ENCODE assay signal across 1 cellular context in the genomic region with DNA sequence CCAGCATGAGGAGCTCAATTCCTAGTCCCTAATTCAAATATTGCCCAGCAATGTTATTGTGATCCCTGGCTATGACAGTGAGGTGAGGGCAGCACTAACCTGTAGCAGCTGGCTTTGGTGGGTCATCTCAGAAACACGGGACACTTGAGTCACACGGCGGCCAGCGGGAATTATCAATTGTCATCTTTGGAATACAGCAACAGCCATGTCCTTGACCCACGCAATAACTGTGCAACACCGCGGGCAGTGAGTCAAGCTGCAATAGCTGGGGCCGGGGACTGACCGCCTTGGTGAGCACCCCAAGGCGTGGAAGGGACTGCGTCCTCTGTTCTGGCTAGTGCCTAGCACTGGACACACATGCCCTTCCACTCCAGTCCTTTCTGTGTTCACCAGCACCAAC.
TF ChIP-seq lines count a peak whose summit lies in the region.

No MANE protein-coding gene starts in this region.

TF ChIP-seq in K562, 482 proteins besides CTCF, POLR2A, EP300 and RAD21 (continues in another document):
- TF ChIP-seq, protein P1, sequence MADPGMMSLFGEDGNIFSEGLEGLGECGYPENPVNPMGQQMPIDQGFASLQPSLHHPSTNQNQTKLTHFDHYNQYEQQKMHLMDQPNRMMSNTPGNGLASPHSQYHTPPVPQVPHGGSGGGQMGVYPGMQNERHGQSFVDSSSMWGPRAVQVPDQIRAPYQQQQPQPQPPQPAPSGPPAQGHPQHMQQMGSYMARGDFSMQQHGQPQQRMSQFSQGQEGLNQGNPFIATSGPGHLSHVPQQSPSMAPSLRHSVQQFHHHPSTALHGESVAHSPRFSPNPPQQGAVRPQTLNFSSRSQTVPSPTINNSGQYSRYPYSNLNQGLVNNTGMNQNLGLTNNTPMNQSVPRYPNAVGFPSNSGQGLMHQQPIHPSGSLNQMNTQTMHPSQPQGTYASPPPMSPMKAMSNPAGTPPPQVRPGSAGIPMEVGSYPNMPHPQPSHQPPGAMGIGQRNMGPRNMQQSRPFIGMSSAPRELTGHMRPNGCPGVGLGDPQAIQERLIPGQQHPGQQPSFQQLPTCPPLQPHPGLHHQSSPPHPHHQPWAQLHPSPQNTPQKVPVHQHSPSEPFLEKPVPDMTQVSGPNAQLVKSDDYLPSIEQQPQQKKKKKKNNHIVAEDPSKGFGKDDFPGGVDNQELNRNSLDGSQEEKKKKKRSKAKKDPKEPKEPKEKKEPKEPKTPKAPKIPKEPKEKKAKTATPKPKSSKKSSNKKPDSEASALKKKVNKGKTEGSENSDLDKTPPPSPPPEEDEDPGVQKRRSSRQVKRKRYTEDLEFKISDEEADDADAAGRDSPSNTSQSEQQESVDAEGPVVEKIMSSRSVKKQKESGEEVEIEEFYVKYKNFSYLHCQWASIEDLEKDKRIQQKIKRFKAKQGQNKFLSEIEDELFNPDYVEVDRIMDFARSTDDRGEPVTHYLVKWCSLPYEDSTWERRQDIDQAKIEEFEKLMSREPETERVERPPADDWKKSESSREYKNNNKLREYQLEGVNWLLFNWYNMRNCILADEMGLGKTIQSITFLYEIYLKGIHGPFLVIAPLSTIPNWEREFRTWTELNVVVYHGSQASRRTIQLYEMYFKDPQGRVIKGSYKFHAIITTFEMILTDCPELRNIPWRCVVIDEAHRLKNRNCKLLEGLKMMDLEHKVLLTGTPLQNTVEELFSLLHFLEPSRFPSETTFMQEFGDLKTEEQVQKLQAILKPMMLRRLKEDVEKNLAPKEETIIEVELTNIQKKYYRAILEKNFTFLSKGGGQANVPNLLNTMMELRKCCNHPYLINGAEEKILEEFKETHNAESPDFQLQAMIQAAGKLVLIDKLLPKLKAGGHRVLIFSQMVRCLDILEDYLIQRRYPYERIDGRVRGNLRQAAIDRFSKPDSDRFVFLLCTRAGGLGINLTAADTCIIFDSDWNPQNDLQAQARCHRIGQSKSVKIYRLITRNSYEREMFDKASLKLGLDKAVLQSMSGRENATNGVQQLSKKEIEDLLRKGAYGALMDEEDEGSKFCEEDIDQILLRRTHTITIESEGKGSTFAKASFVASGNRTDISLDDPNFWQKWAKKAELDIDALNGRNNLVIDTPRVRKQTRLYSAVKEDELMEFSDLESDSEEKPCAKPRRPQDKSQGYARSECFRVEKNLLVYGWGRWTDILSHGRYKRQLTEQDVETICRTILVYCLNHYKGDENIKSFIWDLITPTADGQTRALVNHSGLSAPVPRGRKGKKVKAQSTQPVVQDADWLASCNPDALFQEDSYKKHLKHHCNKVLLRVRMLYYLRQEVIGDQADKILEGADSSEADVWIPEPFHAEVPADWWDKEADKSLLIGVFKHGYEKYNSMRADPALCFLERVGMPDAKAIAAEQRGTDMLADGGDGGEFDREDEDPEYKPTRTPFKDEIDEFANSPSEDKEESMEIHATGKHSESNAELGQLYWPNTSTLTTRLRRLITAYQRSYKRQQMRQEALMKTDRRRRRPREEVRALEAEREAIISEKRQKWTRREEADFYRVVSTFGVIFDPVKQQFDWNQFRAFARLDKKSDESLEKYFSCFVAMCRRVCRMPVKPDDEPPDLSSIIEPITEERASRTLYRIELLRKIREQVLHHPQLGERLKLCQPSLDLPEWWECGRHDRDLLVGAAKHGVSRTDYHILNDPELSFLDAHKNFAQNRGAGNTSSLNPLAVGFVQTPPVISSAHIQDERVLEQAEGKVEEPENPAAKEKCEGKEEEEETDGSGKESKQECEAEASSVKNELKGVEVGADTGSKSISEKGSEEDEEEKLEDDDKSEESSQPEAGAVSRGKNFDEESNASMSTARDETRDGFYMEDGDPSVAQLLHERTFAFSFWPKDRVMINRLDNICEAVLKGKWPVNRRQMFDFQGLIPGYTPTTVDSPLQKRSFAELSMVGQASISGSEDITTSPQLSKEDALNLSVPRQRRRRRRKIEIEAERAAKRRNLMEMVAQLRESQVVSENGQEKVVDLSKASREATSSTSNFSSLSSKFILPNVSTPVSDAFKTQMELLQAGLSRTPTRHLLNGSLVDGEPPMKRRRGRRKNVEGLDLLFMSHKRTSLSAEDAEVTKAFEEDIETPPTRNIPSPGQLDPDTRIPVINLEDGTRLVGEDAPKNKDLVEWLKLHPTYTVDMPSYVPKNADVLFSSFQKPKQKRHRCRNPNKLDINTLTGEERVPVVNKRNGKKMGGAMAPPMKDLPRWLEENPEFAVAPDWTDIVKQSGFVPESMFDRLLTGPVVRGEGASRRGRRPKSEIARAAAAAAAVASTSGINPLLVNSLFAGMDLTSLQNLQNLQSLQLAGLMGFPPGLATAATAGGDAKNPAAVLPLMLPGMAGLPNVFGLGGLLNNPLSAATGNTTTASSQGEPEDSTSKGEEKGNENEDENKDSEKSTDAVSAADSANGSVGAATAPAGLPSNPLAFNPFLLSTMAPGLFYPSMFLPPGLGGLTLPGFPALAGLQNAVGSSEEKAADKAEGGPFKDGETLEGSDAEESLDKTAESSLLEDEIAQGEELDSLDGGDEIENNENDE (IDR thresholded peaks at IDR 0.05; ENCODE audit: low read depth, low read length) = no peak
- TF ChIP-seq ARHGAP35 (IDR thresholded peaks at IDR 0.05; ENCODE audit: partially characterized antibody) (no peak), NR2C2 (CRISPR knock-in tag; IDR thresholded peaks at IDR 0.05) (no peak), NR2C2 (tag; IDR thresholded peaks at IDR 0.05) (peak; percentile 47; the same call in 1 of the 2 replicates), RBM39 (optimal IDR thresholded peaks at IDR 0.05; ENCODE audit: low read depth, low read length) (no peak), CBFA2T3 (IDR thresholded peaks at IDR 0.05) (no peak), ZNF76 (CRISPR knock-in tag; IDR thresholded peaks at IDR 0.05; ENCODE audit: borderline replicate concordance) (peak; percentile 79; the same call in 1 of the 2 replicates), POLR2H (tag; IDR thresholded peaks at IDR 0.05; ENCODE audit: low read depth) (no peak), JUN (IDR thresholded peaks at IDR 0.05; ENCODE audit: borderline replicate concordance, low read depth, low read length) (peak; percentile 57; the same call in 1 of the 2 replicates), JUN (CRISPR knock-in tag; IDR thresholded peaks at IDR 0.05; ENCODE audit: borderline replicate concordance) (no peak), SMAD4 (CRISPR knock-in tag; conservative IDR thresholded peaks at IDR 0.05) (0 out of 2 replicates have a peak, but pooled peaks have one; percentile 38), FOXJ2 (tag; IDR thresholded peaks at IDR 0.05) (no peak), KLF6 (CRISPR knock-in tag; IDR thresholded peaks at IDR 0.05; ENCODE audit: borderline replicate concordance) (no peak), ZNF175 (CRISPR knock-in tag; IDR thresholded peaks at IDR 0.05; ENCODE audit: low read depth) (peak; percentile 48; the same call in 1 of the 2 replicates), DMBX1 (CRISPR knock-in tag; IDR thresholded peaks at IDR 0.05; ENCODE audit: borderline replicate concordance) (peak; percentile 32; the same call in 1 of the 2 replicates), SOX6 (IDR thresholded peaks at IDR 0.05) (peak; percentile 56; the same call in 1 of the 2 replicates), TRIM24 (IDR thresholded peaks at IDR 0.05) (peak; percentile 65 to 84; a peak in 2 of 4 replicates), JUND (IDR thresholded peaks at IDR 0.05; ENCODE audit: borderline replicate concordance, low read depth, low read length) (peak; percentile 45; the same call in 1 of the 2 replicates), JUND (tag; IDR thresholded peaks at IDR 0.05; ENCODE audit: borderline replicate concordance, low read depth, low read length) (no peak), BCL6 (CRISPR knock-in tag; IDR thresholded peaks at IDR 0.05) (no peak), PTRF (tag; IDR thresholded peaks at IDR 0.05) (no peak), ZNF316 (IDR thresholded peaks at IDR 0.05) (no peak), FOSL1 (tag; conservative IDR thresholded peaks at IDR 0.05) (peak; percentile 84), NCOA2 (IDR thresholded peaks at IDR 0.05; ENCODE audit: partially characterized antibody in 2 of 2) (no peak), RHOXF2B (CRISPR knock-in tag; conservative IDR thresholded peaks at IDR 0.05) (no peak), XRCC5 (IDR thresholded peaks at IDR 0.05; ENCODE audit: low read depth, low read length) (no peak), MEF2A (IDR thresholded peaks at IDR 0.05; ENCODE audit: control insufficient read depth, low read depth, low read length) (no peak), ZNF589 (CRISPR knock-in tag; IDR thresholded peaks at IDR 0.05; ENCODE audit: low read depth) (peak; percentile 72), ZNF766 (CRISPR knock-in tag; conservative IDR thresholded peaks at IDR 0.05) (peak; percentile 50; the same call in 1 of the 2 replicates), ZEB2 (IDR thresholded peaks at IDR 0.05) (no peak), CTBP1 (IDR thresholded peaks at IDR 0.05; ENCODE audit: borderline replicate concordance) (0 out of 2 replicates have a peak, but pooled peaks have one; percentile 11), CEBPG (CRISPR knock-in tag; IDR thresholded peaks at IDR 0.05) (peak; percentile 74; the same call in 1 of the 2 replicates), CEBPG (tag; conservative IDR thresholded peaks at IDR 0.05 in 1 of 2, IDR thresholded peaks at IDR 0.05 in 1 of 2) (peak; percentile 79 to 95)
- TF ChIP-seq, protein P2, sequence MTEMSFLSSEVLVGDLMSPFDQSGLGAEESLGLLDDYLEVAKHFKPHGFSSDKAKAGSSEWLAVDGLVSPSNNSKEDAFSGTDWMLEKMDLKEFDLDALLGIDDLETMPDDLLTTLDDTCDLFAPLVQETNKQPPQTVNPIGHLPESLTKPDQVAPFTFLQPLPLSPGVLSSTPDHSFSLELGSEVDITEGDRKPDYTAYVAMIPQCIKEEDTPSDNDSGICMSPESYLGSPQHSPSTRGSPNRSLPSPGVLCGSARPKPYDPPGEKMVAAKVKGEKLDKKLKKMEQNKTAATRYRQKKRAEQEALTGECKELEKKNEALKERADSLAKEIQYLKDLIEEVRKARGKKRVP (CRISPR knock-in tag; IDR thresholded peaks at IDR 0.05) = peak; percentile 70
- TF ChIP-seq, protein P3, sequence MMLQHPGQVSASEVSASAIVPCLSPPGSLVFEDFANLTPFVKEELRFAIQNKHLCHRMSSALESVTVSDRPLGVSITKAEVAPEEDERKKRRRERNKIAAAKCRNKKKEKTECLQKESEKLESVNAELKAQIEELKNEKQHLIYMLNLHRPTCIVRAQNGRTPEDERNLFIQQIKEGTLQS (IDR thresholded peaks at IDR 0.05) = peak; percentile 76; the same call in 1 of the 2 replicates
- TF ChIP-seq, protein P3 (CRISPR knock-in tag; conservative IDR thresholded peaks at IDR 0.05) = no peak
- TF ChIP-seq, protein P4, sequence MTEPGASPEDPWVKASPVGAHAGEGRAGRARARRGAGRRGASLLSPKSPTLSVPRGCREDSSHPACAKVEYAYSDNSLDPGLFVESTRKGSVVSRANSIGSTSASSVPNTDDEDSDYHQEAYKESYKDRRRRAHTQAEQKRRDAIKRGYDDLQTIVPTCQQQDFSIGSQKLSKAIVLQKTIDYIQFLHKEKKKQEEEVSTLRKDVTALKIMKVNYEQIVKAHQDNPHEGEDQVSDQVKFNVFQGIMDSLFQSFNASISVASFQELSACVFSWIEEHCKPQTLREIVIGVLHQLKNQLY (CRISPR knock-in tag; conservative IDR thresholded peaks at IDR 0.05) = no peak
- TF ChIP-seq, protein P5, sequence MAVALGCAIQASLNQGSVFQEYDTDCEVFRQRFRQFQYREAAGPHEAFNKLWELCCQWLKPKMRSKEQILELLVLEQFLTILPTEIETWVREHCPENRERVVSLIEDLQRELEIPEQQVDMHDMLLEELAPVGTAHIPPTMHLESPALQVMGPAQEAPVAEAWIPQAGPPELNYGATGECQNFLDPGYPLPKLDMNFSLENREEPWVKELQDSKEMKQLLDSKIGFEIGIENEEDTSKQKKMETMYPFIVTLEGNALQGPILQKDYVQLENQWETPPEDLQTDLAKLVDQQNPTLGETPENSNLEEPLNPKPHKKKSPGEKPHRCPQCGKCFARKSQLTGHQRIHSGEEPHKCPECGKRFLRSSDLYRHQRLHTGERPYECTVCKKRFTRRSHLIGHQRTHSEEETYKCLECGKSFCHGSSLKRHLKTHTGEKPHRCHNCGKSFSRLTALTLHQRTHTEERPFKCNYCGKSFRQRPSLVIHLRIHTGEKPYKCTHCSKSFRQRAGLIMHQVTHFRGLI (CRISPR knock-in tag; IDR thresholded peaks at IDR 0.05) = 0 out of 2 replicates have a peak, but pooled peaks have one; percentile 25
- TF ChIP-seq, protein P6, sequence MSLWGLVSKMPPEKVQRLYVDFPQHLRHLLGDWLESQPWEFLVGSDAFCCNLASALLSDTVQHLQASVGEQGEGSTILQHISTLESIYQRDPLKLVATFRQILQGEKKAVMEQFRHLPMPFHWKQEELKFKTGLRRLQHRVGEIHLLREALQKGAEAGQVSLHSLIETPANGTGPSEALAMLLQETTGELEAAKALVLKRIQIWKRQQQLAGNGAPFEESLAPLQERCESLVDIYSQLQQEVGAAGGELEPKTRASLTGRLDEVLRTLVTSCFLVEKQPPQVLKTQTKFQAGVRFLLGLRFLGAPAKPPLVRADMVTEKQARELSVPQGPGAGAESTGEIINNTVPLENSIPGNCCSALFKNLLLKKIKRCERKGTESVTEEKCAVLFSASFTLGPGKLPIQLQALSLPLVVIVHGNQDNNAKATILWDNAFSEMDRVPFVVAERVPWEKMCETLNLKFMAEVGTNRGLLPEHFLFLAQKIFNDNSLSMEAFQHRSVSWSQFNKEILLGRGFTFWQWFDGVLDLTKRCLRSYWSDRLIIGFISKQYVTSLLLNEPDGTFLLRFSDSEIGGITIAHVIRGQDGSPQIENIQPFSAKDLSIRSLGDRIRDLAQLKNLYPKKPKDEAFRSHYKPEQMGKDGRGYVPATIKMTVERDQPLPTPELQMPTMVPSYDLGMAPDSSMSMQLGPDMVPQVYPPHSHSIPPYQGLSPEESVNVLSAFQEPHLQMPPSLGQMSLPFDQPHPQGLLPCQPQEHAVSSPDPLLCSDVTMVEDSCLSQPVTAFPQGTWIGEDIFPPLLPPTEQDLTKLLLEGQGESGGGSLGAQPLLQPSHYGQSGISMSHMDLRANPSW (CRISPR knock-in tag; IDR thresholded peaks at IDR 0.05) = no peak
- TF ChIP-seq, protein P7, sequence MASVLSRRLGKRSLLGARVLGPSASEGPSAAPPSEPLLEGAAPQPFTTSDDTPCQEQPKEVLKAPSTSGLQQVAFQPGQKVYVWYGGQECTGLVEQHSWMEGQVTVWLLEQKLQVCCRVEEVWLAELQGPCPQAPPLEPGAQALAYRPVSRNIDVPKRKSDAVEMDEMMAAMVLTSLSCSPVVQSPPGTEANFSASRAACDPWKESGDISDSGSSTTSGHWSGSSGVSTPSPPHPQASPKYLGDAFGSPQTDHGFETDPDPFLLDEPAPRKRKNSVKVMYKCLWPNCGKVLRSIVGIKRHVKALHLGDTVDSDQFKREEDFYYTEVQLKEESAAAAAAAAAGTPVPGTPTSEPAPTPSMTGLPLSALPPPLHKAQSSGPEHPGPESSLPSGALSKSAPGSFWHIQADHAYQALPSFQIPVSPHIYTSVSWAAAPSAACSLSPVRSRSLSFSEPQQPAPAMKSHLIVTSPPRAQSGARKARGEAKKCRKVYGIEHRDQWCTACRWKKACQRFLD (CRISPR knock-in tag; IDR thresholded peaks at IDR 0.05) = peak; percentile 46; the same call in 1 of the 2 replicates
